Comparison of ENCODE assay signal across 13 cellular contexts in the genomic region with DNA sequence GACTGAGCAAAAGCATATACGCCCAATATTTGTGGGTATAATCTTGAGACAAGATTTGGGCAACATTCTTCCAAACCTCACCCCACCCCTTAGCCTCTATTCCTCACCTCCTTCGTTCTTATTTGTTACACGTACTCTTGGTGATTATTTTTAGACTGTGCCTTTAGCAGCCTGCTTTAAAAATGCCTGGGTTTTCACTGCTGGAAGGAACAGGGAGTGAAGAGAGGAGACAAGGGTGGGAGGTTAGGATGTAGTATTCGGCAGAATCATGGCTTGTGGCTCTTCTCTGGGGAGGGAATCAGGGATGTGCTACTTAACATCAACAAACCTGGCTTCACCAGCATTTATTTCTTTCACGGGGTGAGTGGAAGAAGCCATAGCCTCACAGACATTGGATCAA.
"Had no signal": no experiment of that assay in that cellular context is flagged by ENCODE, and none has a peak within 500 bp of the region (broad histone marks: within the 10 kb centered on the region; RNA-seq: fewer than 3 reads in every experiment).

No MANE protein-coding gene starts in this region.

- H3K27ac Mint-ChIP-seq: mesothelial cell of epicardium had no signal

- H3K9me3 Mint-ChIP-seq: mesothelial cell of epicardium, neural crest cell had no signal

- H3K4me3 Mint-ChIP-seq: mesothelial cell of epicardium had no signal

- DNase-seq: activated CD4-positive, alpha-beta T cell treated with anti-CD3 and anti-CD28 coated beads, Interleukin-2, amount 50 U/mL, for 4 hours; activated CD4-positive, CD25-positive, alpha-beta regulatory T cell treated with anti-CD3 and anti-CD28 coated beads, Interleukin-2, amount 50 U/mL, for 72 hours; activated gamma-delta T cell; dermis blood vessel endothelial cell; heart right ventricle; left cardiac atrium; lower lobe of right lung; psoas muscle; right lobe of liver; T1000 had no signal

- ATAC-seq: gastroesophageal sphincter, heart right ventricle, left cardiac atrium, lower lobe of right lung, psoas muscle, right lobe of liver had no signal
